11 cellular contexts compared by ENCODE assay signal in genomic region chr3:190092250-190092649, GRCh38. TPM values are rescaled to one million over a fixed set of nuclear protein-coding genes. Genes with fewer than 3 reads are reported as not detected.
DNase-seq lines count a peak whose midpoint lies in the region; ATAC-seq, FAIRE-seq and TF ChIP-seq lines count a peak whose summit lies in the region.
"Had no signal": no experiment of that assay in that cellular context is flagged by ENCODE, and none has a peak within 500 bp of the region (broad histone marks: within the 10 kb centered on the region; RNA-seq: fewer than 3 reads in every experiment).

No MANE protein-coding gene starts in this region.

- SMC1A ChIA-PET in GM12878 (lab: Charles Lee; ENCODE audit: uncharacterized antibody, unreplicated experiment) = interaction anchor here (0.6 to 3.3 kb wide), 21 partner anchors 8 to 873 kb away, joined by 3 to 17 read pairs (median 3); partner anchors contain the start of gene P3H2

- TF ChIP-seq EP300 in GM12878 (IDR thresholded peaks at IDR 0.05; ENCODE audit: borderline replicate concordance in 1 of 2, control insufficient read depth in 1 of 2, low read depth in 2 of 2, low read length in 2 of 2) = no peak

- H3K36me3 Mint-ChIP-seq in T-helper 2 cell treated with Interferon-gamma antibody and Interleukin-4, amounts not matched to agents 5 μg/mL and 100 μg/mL, for 36 hours (ENCODE audit: low read depth) = no peaks in the 10 kb centered on the region

- no peak overlapping the region for H3K4me3 Mint-ChIP-seq in T-helper 2 cell treated with Interferon-gamma antibody and Interleukin-4, amounts not matched to agents 5 μg/mL and 100 μg/mL, for 36 hours
- H3K4me3 Mint-ChIP-seq: T-helper 1 cell treated with Interleukin-12 subunit alpha and Interleukin-12 subunit beta and Interleukin-4 antibody, amounts not matched to agents 30 μg/mL and 1 μg/mL, for 36 hours had no signal

- peaks cover 13% of the 10 kb centered on the region for H3K27me3 Mint-ChIP-seq in T-helper 2 cell treated with Interferon-gamma antibody and Interleukin-4, amounts not matched to agents 5 μg/mL and 100 μg/mL, for 36 hours (ENCODE audit: low read depth)

- no peaks in the 10 kb centered on the region for H3K4me1 ChIP-seq in GM12878 (ENCODE audit: control insufficient read depth, insufficient read depth, low read length)

- CTCF ChIA-PET in GM12878 (lab: Yijun Ruan, JAX) = interaction anchor here (0.9 to 2.1 kb wide), 3 partner anchors 28 to 292 kb away, joined by 3 to 8 read pairs (median 4); partner anchors contain the start of gene P3H2

- H3K27ac Mint-ChIP-seq in T-helper 2 cell treated with Interferon-gamma antibody and Interleukin-4, amounts not matched to agents 5 μg/mL and 100 μg/mL, for 36 hours = no peak overlapping the region
- H3K27ac Mint-ChIP-seq: T-helper 1 cell treated with Interleukin-12 subunit alpha and Interleukin-12 subunit beta and Interleukin-4 antibody, amounts not matched to agents 30 μg/mL and 1 μg/mL, for 36 hours had no signal

- no peak for TF ChIP-seq CTCF in GM12878 (IDR thresholded peaks at IDR 0.05 in 2 of 3, conservative IDR thresholded peaks at IDR 0.05 in 1 of 3; ENCODE audit: control insufficient read depth in 2 of 3, extremely low read depth in 1 of 3, insufficient read depth in 1 of 3, low read depth in 3 of 3, low read length in 3 of 3)

- no peaks in the 10 kb centered on the region for H4K20me1 ChIP-seq in GM12878 (ENCODE audit: control insufficient read depth, insufficient read depth)

- H3K27ac ChIP-seq in GM12878 (ENCODE audit: control insufficient read depth, insufficient read depth) = no peak overlapping the region

- H3K79me2 ChIP-seq in GM12878 (ENCODE audit: control insufficient read depth, insufficient read depth, low read length) = peaks cover 5% of the 10 kb centered on the region

- no peaks in the 10 kb centered on the region for H3K36me3 ChIP-seq in GM12878 (ENCODE audit: control insufficient read depth in 2 of 2, insufficient read depth in 2 of 2, low read length in 1 of 2)

- no peak for FAIRE-seq in GM12878 (lab: Jason Lieb, UNC)

- H3K4me1 Mint-ChIP-seq in T-helper 2 cell treated with Interferon-gamma antibody and Interleukin-4, amounts not matched to agents 5 μg/mL and 100 μg/mL, for 36 hours (ENCODE audit: low read depth) = no peaks in the 10 kb centered on the region

- no peak overlapping the region for H3K4me3 ChIP-seq in GM12878

- ATAC-seq in GM12878 (no peak), left lobe of liver (peak; percentile 41), HG03045 (IDR thresholded peaks at IDR 0.05; ENCODE audit: unreplicated experiment) (no peak)

- H3K9ac ChIP-seq in GM12878 (ENCODE audit: control insufficient read depth, insufficient read depth, low read length) = no peak overlapping the region

- H3K9me3 Mint-ChIP-seq in T-helper 2 cell treated with Interferon-gamma antibody and Interleukin-4, amounts not matched to agents 5 μg/mL and 100 μg/mL, for 36 hours = no peaks in the 10 kb centered on the region
- H3K9me3 Mint-ChIP-seq: T-helper 1 cell treated with Interleukin-12 subunit alpha and Interleukin-12 subunit beta and Interleukin-4 antibody, amounts not matched to agents 30 μg/mL and 1 μg/mL, for 36 hours had no signal

- H2AFZ ChIP-seq in GM12878 (ENCODE audit: control insufficient read depth, low read depth, low read length) = no peak overlapping the region

- no peak for TF ChIP-seq RAD21 in GM12878 (IDR thresholded peaks at IDR 0.05; ENCODE audit: insufficient read depth, low read depth, low read length)

- intact Hi-C loops in GM12878 (cut with micrococcal nuclease; ENCODE audit: unreplicated experiment) = no loop called here

- 4% methylated on average over 2 of the region's 2 CpGs for WGBS in GM12878 (ENCODE audit: insufficient coverage, insufficient replicate concordance, low lambda C conversion rate, missing lambda C conversion rate)

- H3K4me2 ChIP-seq in GM12878 (ENCODE audit: control insufficient read depth, insufficient read depth) = no peak overlapping the region

- BruUV-seq in GM12878 (replicated peaks; lab: Mats Ljungman, UMichigan) = no TSS peak

- H3K9me3 ChIP-seq in GM12878 (replicated peaks; ENCODE audit: control insufficient read depth, insufficient read depth, low read length) = no peaks in the 10 kb centered on the region

- DNase-seq in AG08395 (ENCODE audit: low spot score) (peak; percentile 72), LHCN-M2 (ENCODE audit: low read depth) (peak; percentile 86), GM12878 (ENCODE audit: low read depth, low spot score) (no peak), left lobe of liver (ENCODE audit: low spot score) (no peak), NCI-H2196 treated with DMSO at 0.1 percent for 48 hours (lab: John Stamatoyannopoulos, UW; ENCODE audit: unreplicated experiment) (no peak)
- DNase-seq in T-helper 2 cell treated with Interferon-gamma antibody and Interleukin-4, amounts not matched to agents 5 μg/mL and 100 μg/mL, for 36 hours (ENCODE audit: low spot score) = no peak
- no peak for DNase-seq in stimulated activated CD4-positive, alpha-beta T cell treated with anti-CD3 and anti-CD28 coated beads, Interleukin-2, amount 100 ng/mL, for 48 hours
- DNase-seq: activated gamma-delta T cell, NCI-H1092 treated with DMSO at 0.1 percent for 48 hours had no signal

- POLR2A ChIA-PET in GM12878 (lab: Charles Lee) = interaction anchor here (0.6 to 1.6 kb wide), 9 partner anchors 8 to 54 kb away, joined by 3 to 6 read pairs (median 4); no protein-coding TSS in a partner anchor

- in situ Hi-C loops in GM12878 (cut with MboI) = no loop called here

- H3K27me3 ChIP-seq in GM12878 (replicated peaks in 1 of 2; ENCODE audit: control insufficient read depth in 2 of 2, insufficient read depth in 2 of 2, low read length in 1 of 2) = no peaks in the 10 kb centered on the region

- TF ChIP-seq POLR2A in GM12878 (IDR thresholded peaks at IDR 0.05; ENCODE audit: low read depth, low read length) = no peak

- RAD21 ChIA-PET in GM12878 (lab: Charles Lee; ENCODE audit: unreplicated experiment) = interaction anchor here (0.7 to 1.9 kb wide), 10 partner anchors 9 to 107 kb away, joined by 3 to 12 read pairs (median 4); partner anchors contain the start of gene P3H2

TF ChIP-seq in GM12878, 131 proteins besides CTCF, POLR2A, EP300 and RAD21:
- 0 out of 2 replicates have a peak, but pooled peaks have one; percentile 25 for TF ChIP-seq RUNX3 (IDR thresholded peaks at IDR 0.05; ENCODE audit: low read length)
- TF ChIP-seq GATAD2B (conservative IDR thresholded peaks at IDR 0.05; ENCODE audit: low read depth) = no peak
- TF ChIP-seq STAT3 (IDR thresholded peaks at IDR 0.05; ENCODE audit: low read depth, low read length) = no peak

RNA-seq across cellular contexts. Expression of gene P3H2, which starts 28.4 kb away (rescaled TPM):
- total RNA-seq in LHCN-M2 (2014; rRNA removed) (7.8 and 7.9 TPM in 2 replicates), GM12878 (2014; rRNA removed) (88.8 and 95.5 TPM in 2 replicates), GM12878 (2014; rRNA removed; fragmentation: Illumina TruSeq; extraction: Trizol) (87.3 and 91.7 TPM in 2 replicates), GM12878 (2021) (68.3 and 69.4 TPM in 2 replicates), left lobe of liver (3.9 TPM)
- 7.9 TPM for polyA plus RNA-seq in LHCN-M2 (2012)
- 161 and 165 TPM in 2 replicates for total RNA-seq in GM12878 (2013; cell fraction: nucleolus; rRNA removed)
- polyA plus RNA-seq in GM12878 (2011; ENCODE audit: low read depth) = 29.2 TPM
- polyA plus RNA-seq in GM12878 (2011; rRNA removed) (63.1 and 88.6 TPM in 2 replicates), GM12878 (2014; fragmentation: Illumina TruSeq; extraction: Trizol) (84.9 and 116 TPM in 2 replicates), GM12878 (2014; fragmentation: Nextera tagmentation; extraction: Ambion mirVana) (10 to 100 TPM; 27.0 to 36.7 TPM), GM12878 (2014; rRNA removed) (69.3 and 83.6 TPM in 2 replicates), GM12878 (2016; fragmentation: Nextera tagmentation; extraction: Ambion mirVana) (10 to 100 TPM; 82.7 to 97.6 TPM)
- 34.7 and 48.4 TPM in 2 replicates for polyA plus RNA-seq in GM12878 (2011; cell fraction: cytosol; rRNA removed)
- polyA plus RNA-seq in GM12878 (2011; cell fraction: nucleus; rRNA removed) = 36.0 and 43.6 TPM in 2 replicates
- polyA plus RNA-seq in GM12878 (2012) = 41.4 and 41.6 TPM in 2 replicates
- 46.6 and 62.8 TPM in 2 replicates for polyA minus RNA-seq in GM12878 (2011; rRNA and poly(A)+ RNA removed)
- 16.6 and 23.6 TPM in 2 replicates for polyA minus RNA-seq in GM12878 (2011; cell fraction: cytosol; rRNA and poly(A)+ RNA removed)
- polyA minus RNA-seq in GM12878 (2011; cell fraction: nucleus; rRNA and poly(A)+ RNA removed) = 48.7 and 60.0 TPM in 2 replicates

Comparison
In these comparisons a context has a peak if more than half of its experiments do, and no peak if none do; other contexts are left out.
1. DNase-seq: peak in AG08395 (single experiment) and LHCN-M2 (single experiment); none in GM12878 (single experiment), left lobe of liver (single experiment), T-helper 2 cell treated with Interferon-gamma antibody and Interleukin-4, amounts not matched to agents 5 μg/mL and 100 μg/mL, for 36 hours (single experiment), NCI-H2196 treated with DMSO at 0.1 percent for 48 hours (single experiment) and stimulated activated CD4-positive, alpha-beta T cell treated with anti-CD3 and anti-CD28 coated beads, Interleukin-2, amount 100 ng/mL, for 48 hours (0 of 2).